8 cellular contexts compared by ENCODE assay signal in genomic region chr3:50345586-50345985, GRCh38. TPM values are rescaled to one million over a fixed set of nuclear protein-coding genes. Genes with fewer than 3 reads are reported as not detected.
A peak's percentile ranks its signal among the peaks of the same experiment; 100 is the strongest.
DNase-seq lines count a peak whose midpoint lies in the region; ATAC-seq and TF ChIP-seq lines count a peak whose summit lies in the region.

ZMYND10 (minus strand) TSS chr3:50345732; CDS start chr3:50345579, 153 bp downstream.

- H3K4me2 ChIP-seq in OCI-LY7 (ENCODE audit: low read length) = peak within 1 kb of the TSS; percentile 73
- H3K4me2 ChIP-seq in trophoblast cell (ENCODE audit: low read length) = peak within 1 kb of the TSS; percentile 82

- no peak within 1 kb of the TSS for H2BK12ac ChIP-seq in trophoblast cell (ENCODE audit: low read length)

- H3K4me1 ChIP-seq in OCI-LY7 (ENCODE audit: insufficient read depth, low read length, poor library complexity, severe bottlenecking) (peaks cover 31% of the 10 kb centered on the region), trophoblast cell (ENCODE audit: control insufficient read depth in 1 of 2, insufficient read depth in 2 of 2, low read length in 2 of 2) (peaks cover 18 to 23% of the 10 kb centered on the region in 2 experiments), uterus (peaks cover 0 to 19% of the 10 kb centered on the region in 2 donors)

- H3K9me3 ChIP-seq in OCI-LY7 (ENCODE audit: low read length) (no peaks in the 10 kb centered on the region), trophoblast cell (ENCODE audit: insufficient read depth, low read depth, low read length) (peaks cover 5% of the 10 kb centered on the region), uterus (no peaks in the 10 kb centered on the region)

- peak within 1 kb of the TSS; percentile 66 for H3K9ac ChIP-seq in trophoblast cell (ENCODE audit: low read length)

- peak within 1 kb of the TSS; percentile 26 for H3K14ac ChIP-seq in trophoblast cell (ENCODE audit: low read length)

- intact Hi-C loops in OCI-LY7 (cut with micrococcal nuclease; ENCODE audit: unreplicated experiment) = no loop called here
- intact Hi-C loops in uterus (cut with DNase I; ENCODE audit: low total_unique reads) = no loop called here

- ATAC-seq in GM18502 (IDR thresholded peaks at IDR 0.05; ENCODE audit: poor library complexity, unreplicated experiment) = peak; percentile 36
- ATAC-seq in HG02798 (IDR thresholded peaks at IDR 0.05; ENCODE audit: poor library complexity, unreplicated experiment) = no peak
- ATAC-seq in GM21528 (IDR thresholded peaks at IDR 0.05; ENCODE audit: low FRiP score, unreplicated experiment) = no peak

- H3K27ac ChIP-seq in OCI-LY7 (ENCODE audit: low read depth, low read length, poor library complexity, severe bottlenecking) (no peak within 1 kb of the TSS), trophoblast cell (ENCODE audit: low read depth, low read length) (no peak within 1 kb of the TSS), uterus (no peak within 1 kb of the TSS)

- peak; percentile 70 for DNase-seq in OCI-LY7 (ENCODE audit: low spot score)
- peak; percentile 63 for DNase-seq in activated gamma-delta T cell (lab: John Stamatoyannopoulos, UW)
- DNase-seq in germinal center (ENCODE audit: low spot score) = peak; percentile 90
- peak; percentile 82 to 88 for DNase-seq in trophoblast cell
- peak; percentile 55 to 72 for DNase-seq in uterus

- H4K8ac ChIP-seq in trophoblast cell (ENCODE audit: low read depth, low read length) = peak within 1 kb of the TSS; percentile 11

- H2BK5ac ChIP-seq in trophoblast cell (ENCODE audit: low read depth, low read length, poor library complexity) = no peak within 1 kb of the TSS

- TF ChIP-seq CTCF in OCI-LY7 (conservative IDR thresholded peaks at IDR 0.05; ENCODE audit: low read length) = no peak
- no peak for TF ChIP-seq CTCF in uterus (IDR thresholded peaks at IDR 0.05)

- no CpG with 5 or more reads among the region's 35 CpGs for WGBS in trophoblast cell (ENCODE audit: extremely low coverage, insufficient coverage, insufficient read length)

- peak within 1 kb of the TSS; percentile 47 for H3K4me3 ChIP-seq in OCI-LY7 (ENCODE audit: low read depth, low read length, poor library complexity, severe bottlenecking)
- peak within 1 kb of the TSS; percentile 56 for H3K4me3 ChIP-seq in trophoblast cell (ENCODE audit: low read depth, low read length)
- H3K4me3 ChIP-seq in uterus = peak within 1 kb of the TSS; percentile 14 to 17

- TF ChIP-seq POLR2A in uterus (IDR thresholded peaks at IDR 0.05) = no peak

- H3K9me2 ChIP-seq in OCI-LY7 (ENCODE audit: insufficient read depth, low read length) = no peaks in the 10 kb centered on the region

- H3K27me3 ChIP-seq in trophoblast cell (ENCODE audit: insufficient read depth, low read length) (peaks cover 15% of the 10 kb centered on the region), uterus (no peaks in the 10 kb centered on the region)

- peaks cover 3% of the 10 kb centered on the region for H3K79me1 ChIP-seq in trophoblast cell (ENCODE audit: low read length)

- no peak within 1 kb of the TSS for H4K91ac ChIP-seq in trophoblast cell (ENCODE audit: low read depth, low read length)

- POLR2A ChIA-PET in OCI-LY7 (lab: Charles Lee) = no interaction called here

- no peak within 1 kb of the TSS for H4K12ac ChIP-seq in trophoblast cell (ENCODE audit: low read depth, low read length)

- no peak within 1 kb of the TSS for H3K18ac ChIP-seq in trophoblast cell (ENCODE audit: low read length)

- H3K23ac ChIP-seq in trophoblast cell (ENCODE audit: low read length) = no peak within 1 kb of the TSS

- H2AFZ ChIP-seq in OCI-LY7 (ENCODE audit: low read length) (no peak within 1 kb of the TSS; the same call in 1 of the 2 replicates), trophoblast cell (ENCODE audit: insufficient read depth, low read length, poor library complexity) (peak within 1 kb of the TSS; percentile 28)

- H3K79me2 ChIP-seq in OCI-LY7 (ENCODE audit: insufficient read depth, low read depth, low read length) (peaks cover 8% of the 10 kb centered on the region; the same call in 1 of the 2 replicates), trophoblast cell (ENCODE audit: control insufficient read depth, insufficient read depth, low read length, poor library complexity) (peaks cover 2% of the 10 kb centered on the region)

- H3K36me3 ChIP-seq in OCI-LY7 (ENCODE audit: insufficient read depth, low read length) (peaks cover 9% of the 10 kb centered on the region; the same call in 1 of the 2 replicates), trophoblast cell (ENCODE audit: control insufficient read depth in 1 of 2, insufficient read depth in 2 of 2, low read length in 2 of 2) (peaks cover 12 to 13% of the 10 kb centered on the region in 2 experiments), uterus (no peaks in the 10 kb centered on the region)

- CTCF ChIA-PET in OCI-LY7 (lab: Charles Lee; ENCODE audit: unreplicated experiment) = no interaction called here

- H4K20me1 ChIP-seq in OCI-LY7 (ENCODE audit: insufficient read depth, low read length) = no peaks in the 10 kb centered on the region

- no TSS peak for BruUV-seq in OCI-LY7 (replicated peaks; lab: Mats Ljungman, UMichigan)

- no peak within 1 kb of the TSS for H2AK5ac ChIP-seq in trophoblast cell (ENCODE audit: low read length)

- H3K4ac ChIP-seq in trophoblast cell (ENCODE audit: low read depth, low read length) = no peak within 1 kb of the TSS

- no peak within 1 kb of the TSS for H2BK120ac ChIP-seq in trophoblast cell (ENCODE audit: insufficient read depth, low read length, poor library complexity)

RNA-seq across cellular contexts. Expression of gene ZMYND10, which starts in this region (rescaled TPM):
- total RNA-seq in OCI-LY7 (2014; rRNA removed; shearing (Covaris generic)) = 1.7 and 1.8 TPM in 2 replicates
- total RNA-seq in OCI-LY7 (2022) (2.8 and 3.0 TPM in 2 replicates), uterus (10 to 100 TPM in 1 of 4 donors, 1 to 10 TPM in 3; 1.5 to 11.4 (median 4.9) TPM)
- polyA plus RNA-seq in trophoblast cell (2013) = 0.45 and 0.51 TPM in 2 replicates
